11 cellular contexts compared by ENCODE assay signal in genomic region chr17:27495460-27495859, GRCh38. TPM values are rescaled to one million over a fixed set of nuclear protein-coding genes. Genes with fewer than 3 reads are reported as not detected.
DNase-seq lines count a peak whose midpoint lies in the region; ATAC-seq, FAIRE-seq and TF ChIP-seq lines count a peak whose summit lies in the region.
"Had no signal": no experiment of that assay in that cellular context is flagged by ENCODE, and none has a peak within 500 bp of the region (broad histone marks: within the 10 kb centered on the region; RNA-seq: fewer than 3 reads in every experiment).

No MANE protein-coding gene starts in this region.

- H3K4me3 Mint-ChIP-seq in T-helper 17 cell: no peak overlapping the region
- no peak overlapping the region for H3K4me3 Mint-ChIP-seq in activated CD4-positive, alpha-beta T cell treated with anti-CD3 and anti-CD28 coated beads, Interleukin-2, amount 10 ng/mL, durations not matched to agents 7 days and 5 days

- H4K20me1 ChIP-seq in Karpas-422 (ENCODE audit: insufficient read depth, low read depth, low read length): no peaks in the 10 kb centered on the region

- H3K4me3 ChIP-seq in thoracic aorta: no peak overlapping the region
- H3K4me3 ChIP-seq in Karpas-422 (ENCODE audit: low read length): no peak overlapping the region

- no peaks in the 10 kb centered on the region for H3K79me2 ChIP-seq in Karpas-422 (ENCODE audit: low read length)

- H3K27ac ChIP-seq in thoracic aorta (peak overlapping the region; percentile 62 to 68), Karpas-422 (ENCODE audit: low read length) (no peak overlapping the region)

- H3K4me2 ChIP-seq in Karpas-422 (ENCODE audit: low read depth, low read length, poor library complexity, severe bottlenecking): no peak overlapping the region

- peaks cover 4 to 20% of the 10 kb centered on the region in 2 donors for H3K4me1 ChIP-seq in thoracic aorta (ENCODE audit: control insufficient read depth in 1 of 2, low read depth in 2 of 2)
- peaks cover 9% of the 10 kb centered on the region for H3K4me1 ChIP-seq in Karpas-422 (ENCODE audit: low read length)

- DNase-seq in GM19239 (ENCODE audit: insufficient read length, low spot score): no peak
- DNase-seq in T-helper 17 cell: no peak
- peak; percentile 83 for DNase-seq in left kidney (ENCODE audit: low read depth, low spot score)
- no peak for DNase-seq in thoracic aorta (ENCODE audit: low spot score)
- DNase-seq in NCI-H345 (lab: John Stamatoyannopoulos, UW): no peak
- no peak for DNase-seq in Karpas-422
- no peak for DNase-seq in activated CD4-positive, alpha-beta T cell treated with anti-CD3 and anti-CD28 coated beads, Interleukin-2, amount 10 ng/mL, durations not matched to agents 7 days and 5 days
- DNase-seq: activated CD8-positive, alpha-beta memory T cell treated with anti-CD3 and anti-CD28 coated beads for 24 hours; NCI-H1105 had no signal

- H3K27me3 ChIP-seq in thoracic aorta (replicated peaks; ENCODE audit: insufficient read depth) (no peaks in the 10 kb centered on the region), Karpas-422 (ENCODE audit: low read length) (no peaks in the 10 kb centered on the region)

- CTCF ChIA-PET in activated CD4-positive, alpha-beta T cell treated with anti-CD3 and anti-CD28 coated beads, Interleukin-2, amount 10 ng/mL, durations not matched to agents 7 days and 5 days (lab: Charles Lee): interaction anchor here (2.2 kb wide), 1 partner anchor 23 kb away, joined by 5 read pairs; no protein-coding TSS in a partner anchor

- FAIRE-seq in GM19239 (lab: Jason Lieb, UNC): peak; percentile 63
- FAIRE-seq: G401.6 had no signal

- no peaks in the 10 kb centered on the region for H3K36me3 Mint-ChIP-seq in T-helper 17 cell (ENCODE audit: low read depth)
- peaks cover 24% of the 10 kb centered on the region for H3K36me3 Mint-ChIP-seq in activated CD4-positive, alpha-beta T cell treated with anti-CD3 and anti-CD28 coated beads, Interleukin-2, amount 10 ng/mL, durations not matched to agents 7 days and 5 days (ENCODE audit: low read depth)

- no peak for TF ChIP-seq CTCF in thoracic aorta (IDR thresholded peaks at IDR 0.05)

- H3K9me3 Mint-ChIP-seq in activated CD4-positive, alpha-beta T cell treated with anti-CD3 and anti-CD28 coated beads, Interleukin-2, amount 10 ng/mL, durations not matched to agents 7 days and 5 days: peaks cover 12% of the 10 kb centered on the region

- no peaks in the 10 kb centered on the region for H3K9me3 ChIP-seq in T-helper 17 cell (ENCODE audit: control insufficient read depth, low read length, poor library complexity, severe bottlenecking)
- H3K9me3 ChIP-seq in thoracic aorta: no peaks in the 10 kb centered on the region
- no peaks in the 10 kb centered on the region for H3K9me3 ChIP-seq in Karpas-422 (ENCODE audit: low read length)

- H3K9ac ChIP-seq in Karpas-422 (ENCODE audit: low read length): no peak overlapping the region

- no peaks in the 10 kb centered on the region for H3K36me3 ChIP-seq in thoracic aorta
- no peaks in the 10 kb centered on the region for H3K36me3 ChIP-seq in Karpas-422 (ENCODE audit: insufficient read depth, low read length)

- no peak for ATAC-seq in T-helper 17 cell
- no peak for ATAC-seq in thoracic aorta (ENCODE audit: insufficient number of reproducible peaks, low FRiP score, low read depth)
- ATAC-seq in GM19351 (IDR thresholded peaks at IDR 0.05; ENCODE audit: unreplicated experiment): no peak

- H3K27ac Mint-ChIP-seq in T-helper 17 cell: peak overlapping the region; percentile 19
- no peak overlapping the region for H3K27ac Mint-ChIP-seq in activated CD4-positive, alpha-beta T cell treated with anti-CD3 and anti-CD28 coated beads, Interleukin-2, amount 10 ng/mL, durations not matched to agents 7 days and 5 days

- H2AFZ ChIP-seq in Karpas-422 (ENCODE audit: low read length): no peak overlapping the region

- POLR2A ChIA-PET in activated CD4-positive, alpha-beta T cell treated with anti-CD3 and anti-CD28 coated beads, Interleukin-2, amount 10 ng/mL, durations not matched to agents 7 days and 5 days (lab: Charles Lee): interaction anchor here (0.6 kb wide), 1 partner anchor 32 kb away, joined by 7 read pairs; no protein-coding TSS in a partner anchor

- H3K27me3 Mint-ChIP-seq in T-helper 17 cell: no peaks in the 10 kb centered on the region
- H3K27me3 Mint-ChIP-seq in activated CD4-positive, alpha-beta T cell treated with anti-CD3 and anti-CD28 coated beads, Interleukin-2, amount 10 ng/mL, durations not matched to agents 7 days and 5 days: no peaks in the 10 kb centered on the region

- peaks cover 8% of the 10 kb centered on the region for H3K4me1 Mint-ChIP-seq in T-helper 17 cell
- no peaks in the 10 kb centered on the region for H3K4me1 Mint-ChIP-seq in activated CD4-positive, alpha-beta T cell treated with anti-CD3 and anti-CD28 coated beads, Interleukin-2, amount 10 ng/mL, durations not matched to agents 7 days and 5 days

- no peaks in the 10 kb centered on the region for H3K9me2 ChIP-seq in Karpas-422 (replicated peaks; ENCODE audit: insufficient read depth, low read length)

RNA-seq across cellular contexts. Expression of gene KSR1, which starts 39.2 kb away (rescaled TPM):
- total RNA-seq in T-helper 17 cell (10 to 100 TPM; 36.7 to 46.7 TPM), thoracic aorta (10 to 100 TPM; 17.6 to 46.0 TPM)
- 0.32 and 0.52 TPM in 2 replicates for total RNA-seq in Karpas-422 (2014; rRNA removed; shearing (Covaris generic); ENCODE audit: low replicate concordance)
- total RNA-seq in activated CD4-positive, alpha-beta T cell treated with anti-CD3 and anti-CD28 coated beads, Interleukin-2, amount 10 ng/mL, durations not matched to agents 7 days and 5 days: 10 to 100 TPM; 43.1 to 45.7 TPM

Comparison
In these comparisons a context has a peak if more than half of its experiments do, and no peak if none do; other contexts are left out.
1. RNA of gene KSR1, which starts 39.2 kb away (total RNA-seq): 36.7 to 46.7 TPM in T-helper 17 cell, 17.6 to 46.0 TPM in thoracic aorta and 43.1 to 45.7 TPM in activated CD4-positive, alpha-beta T cell treated with anti-CD3 and anti-CD28 coated beads, Interleukin-2, amount 10 ng/mL, durations not matched to agents 7 days and 5 days; 0.32 to 0.52 TPM in Karpas-422; every median in the first group is over 10 times any median in the second.